In genomic region chr2:217900010-217900779, GRCh38 we compare ENCODE assay signal across 10 cellular contexts.
DNase-seq lines count a peak whose midpoint lies in the region; ATAC-seq and TF ChIP-seq lines count a peak whose summit lies in the region.
"Had no signal": no experiment of that assay in that cellular context is flagged by ENCODE, and none has a peak within 500 bp of the region (broad histone marks: within the 10 kb centered on the region; RNA-seq: fewer than 3 reads in every experiment).

No MANE protein-coding gene starts in this region.

- H3K9me3 ChIP-seq in BLaER1 treated with 17β-estradiol and CSF1 and Interleukin-3, amounts not matched to agents 10 nM and 100 nM (replicated peaks in 1 of 11): no peaks in the 10 kb centered on the region
- H3K9me3 ChIP-seq in ascending aorta: no peaks in the 10 kb centered on the region
- H3K9me3 ChIP-seq in neuronal stem cell (replicated peaks in 1 of 2; ENCODE audit: control insufficient read depth in 2 of 2, insufficient read depth in 1 of 2, low read depth in 1 of 2, low read length in 2 of 2): no peaks in the 10 kb centered on the region
- no peaks in the 10 kb centered on the region for H3K9me3 ChIP-seq in Karpas-422 (ENCODE audit: low read length)

- no peak overlapping the region for H4K8ac ChIP-seq in neuronal stem cell (ENCODE audit: low read depth, low read length)

- peak overlapping the region in 2 of 10 experiments; percentile 46 to 47; a peak in 3 of 20 replicates for H3K4me3 ChIP-seq in BLaER1 treated with 17β-estradiol and CSF1 and Interleukin-3, amounts not matched to agents 10 nM and 100 nM
- H3K4me3 ChIP-seq in ascending aorta: peak overlapping the region; percentile 44 to 57
- H3K4me3 ChIP-seq in neuronal stem cell (ENCODE audit: low read length in 2 of 2): no peak overlapping the region
- H3K4me3 ChIP-seq in Karpas-422 (ENCODE audit: low read length): no peak overlapping the region

- H2BK120ac ChIP-seq in neuronal stem cell (ENCODE audit: low read depth, low read length): no peak overlapping the region

- intact Hi-C loops in ascending aorta (cut with DNase I): loop anchor here (2.0 kb wide), 1 partner anchor 41 kb away; no protein-coding TSS in a partner anchor

- peaks cover 52 to 70% (median 60%) of the 10 kb centered on the region in 10 experiments for H3K4me1 ChIP-seq in BLaER1 treated with 17β-estradiol and CSF1 and Interleukin-3, amounts not matched to agents 10 nM and 100 nM
- H3K4me1 ChIP-seq in ascending aorta (peaks cover 41 to 84% of the 10 kb centered on the region in 2 donors), neuronal stem cell (ENCODE audit: control insufficient read depth in 2 of 2, insufficient read depth in 1 of 2, low read depth in 1 of 2, low read length in 2 of 2) (peaks cover 0 to 4% of the 10 kb centered on the region in 2 donors), Karpas-422 (ENCODE audit: low read length) (no peaks in the 10 kb centered on the region)

- H3K9ac ChIP-seq in BLaER1 treated with 17β-estradiol and CSF1 and Interleukin-3, amounts not matched to agents 10 nM and 100 nM: peak overlapping the region in 1 of 11 experiments; percentile 27; a peak in 2 of 22 replicates
- H3K9ac ChIP-seq in neuronal stem cell (ENCODE audit: low read depth, low read length, poor library complexity): peak overlapping the region; percentile 65
- no peak overlapping the region for H3K9ac ChIP-seq in Karpas-422 (ENCODE audit: low read length)
- H3K9ac ChIP-seq: KMS-11 had no signal

- no CpG with 5 or more reads among the region's 16 CpGs for WGBS in neuronal stem cell (ENCODE audit: extremely low coverage in 2 of 2, insufficient read length in 2 of 2, insufficient replicate concordance in 1 of 2), 2 donors

- H3K14ac ChIP-seq in neuronal stem cell (ENCODE audit: low read length): peak overlapping the region; percentile 11

- H2AFZ ChIP-seq in neuronal stem cell (ENCODE audit: low read length): no peak overlapping the region
- H2AFZ ChIP-seq in Karpas-422 (ENCODE audit: low read length): no peak overlapping the region

- H2BK5ac ChIP-seq in neuronal stem cell (ENCODE audit: low read length): no peak overlapping the region

- H3K79me2 ChIP-seq in Karpas-422 (ENCODE audit: low read length): no peaks in the 10 kb centered on the region

- H3K79me1 ChIP-seq in neuronal stem cell (ENCODE audit: low read depth, low read length): no peaks in the 10 kb centered on the region

- H3K4me2 ChIP-seq in BLaER1 treated with 17β-estradiol and CSF1 and Interleukin-3, amounts not matched to agents 10 nM and 100 nM: peak overlapping the region; percentile 84 to 98 (median 91); a peak in 17 of 22 replicates
- H3K4me2 ChIP-seq in neuronal stem cell (ENCODE audit: insufficient read depth, low read length, poor library complexity, severe bottlenecking) (no peak overlapping the region), Karpas-422 (ENCODE audit: low read depth, low read length, poor library complexity, severe bottlenecking) (no peak overlapping the region)
- H3K4me2 ChIP-seq: KMS-11 had no signal

- peak overlapping the region; percentile 54 for H2BK15ac ChIP-seq in neuronal stem cell (ENCODE audit: low read length)

- TF ChIP-seq CTCF in ascending aorta (IDR thresholded peaks at IDR 0.05): no peak

- H2BK12ac ChIP-seq in neuronal stem cell (ENCODE audit: low read length): no peak overlapping the region

- no peak overlapping the region for H3K18ac ChIP-seq in neuronal stem cell (ENCODE audit: low read length)

- no peak overlapping the region for H4K91ac ChIP-seq in neuronal stem cell (ENCODE audit: low read depth, low read length, poor library complexity)

- H2AK5ac ChIP-seq in neuronal stem cell (ENCODE audit: low read depth, low read length): peak overlapping the region; percentile 26

- no peak overlapping the region for H3K4ac ChIP-seq in neuronal stem cell (ENCODE audit: low read length)

- DNase-seq in Kasumi-1 (lab: John Stamatoyannopoulos, UW): peak; percentile 4
- no peak for DNase-seq in ascending aorta (ENCODE audit: low spot score in 2 of 2)
- no peak for DNase-seq in neuronal stem cell (ENCODE audit: low spot score)
- DNase-seq in GM03348 (ENCODE audit: low spot score): no peak
- no peak for DNase-seq in activated gamma-delta T cell (lab: John Stamatoyannopoulos, UW)
- no peak for DNase-seq in Karpas-422
- DNase-seq: activated CD8-positive, alpha-beta T cell treated with anti-CD3 and anti-CD28 coated beads, Interleukin-2, amount 10 ng/mL, durations not matched to agents 7 days and 5 days had no signal

- no peaks in the 10 kb centered on the region for H3K9me2 ChIP-seq in Karpas-422 (replicated peaks; ENCODE audit: insufficient read depth, low read length)

- peak overlapping the region in 1 of 11 experiments; percentile 16; a peak in 2 of 22 replicates for H3K27ac ChIP-seq in BLaER1 treated with 17β-estradiol and CSF1 and Interleukin-3, amounts not matched to agents 10 nM and 100 nM
- H3K27ac ChIP-seq in ascending aorta: peak overlapping the region; percentile 98 to 100
- H3K27ac ChIP-seq in neuronal stem cell (replicated peaks; ENCODE audit: low read length): no peak overlapping the region
- H3K27ac ChIP-seq in Karpas-422 (ENCODE audit: low read length): no peak overlapping the region
- H3K27ac ChIP-seq: KMS-11 had no signal

- no peak overlapping the region for H3K23ac ChIP-seq in neuronal stem cell (ENCODE audit: low read depth, low read length, poor library complexity)

- peaks cover 12 to 53% (median 33%) of the 10 kb centered on the region in 11 experiments; a peak in 20 of 22 replicates for H3K36me3 ChIP-seq in BLaER1 treated with 17β-estradiol and CSF1 and Interleukin-3, amounts not matched to agents 10 nM and 100 nM
- H3K36me3 ChIP-seq in ascending aorta (peaks cover 57 to 74% of the 10 kb centered on the region in 2 donors), neuronal stem cell (replicated peaks in 1 of 2; ENCODE audit: control insufficient read depth in 2 of 2, insufficient read depth in 2 of 2, low read length in 2 of 2) (no peaks in the 10 kb centered on the region), Karpas-422 (ENCODE audit: insufficient read depth, low read length) (no peaks in the 10 kb centered on the region)

- no peak for ATAC-seq in esophagus mucosa

- H4K20me1 ChIP-seq in BLaER1 treated with 17β-estradiol and CSF1 and Interleukin-3, amounts not matched to agents 10 nM and 100 nM: peaks cover 0 to 61% (median 17%) of the 10 kb centered on the region in 11 experiments; a peak in 14 of 22 replicates
- H4K20me1 ChIP-seq in Karpas-422 (ENCODE audit: insufficient read depth, low read depth, low read length): no peaks in the 10 kb centered on the region

- H3K27me3 ChIP-seq in BLaER1 treated with 17β-estradiol and CSF1 and Interleukin-3, amounts not matched to agents 10 nM and 100 nM: no peaks in the 10 kb centered on the region
- H3K27me3 ChIP-seq in ascending aorta (no peaks in the 10 kb centered on the region), neuronal stem cell (ENCODE audit: control insufficient read depth in 3 of 3, insufficient read depth in 3 of 3, low read depth in 1 of 3, low read length in 3 of 3) (no peaks in the 10 kb centered on the region), Karpas-422 (ENCODE audit: low read length) (no peaks in the 10 kb centered on the region)

Comparison
In these comparisons a context has a peak if more than half of its experiments do, and no peak if none do; other contexts are left out.
1. H3K27ac ChIP-seq: peak in ascending aorta (2 of 2); none in neuronal stem cell (single experiment) and Karpas-422 (single experiment).
2. H3K4me2 ChIP-seq: peak in BLaER1 treated with 17β-estradiol and CSF1 and Interleukin-3, amounts not matched to agents 10 nM and 100 nM (11 of 11); none in neuronal stem cell (single experiment) and Karpas-422 (single experiment).
3. H3K4me3 ChIP-seq: peak in ascending aorta (2 of 2); none in neuronal stem cell (0 of 2) and Karpas-422 (single experiment).
4. DNase-seq: peak in Kasumi-1 (2 of 2); none in ascending aorta (0 of 2), neuronal stem cell (single experiment), GM03348 (single experiment), activated gamma-delta T cell (single experiment) and Karpas-422 (single experiment).